Comparison of ENCODE assay signal across 1 cellular context in genomic region chr6:3202999-3203696, GRCh38.
A peak's percentile ranks its signal among the peaks of the same experiment; 100 is the strongest.
TF ChIP-seq lines count a peak whose summit lies in the region.

No MANE protein-coding gene starts in this region.

TF ChIP-seq in K562, 482 proteins besides CTCF, POLR2A, EP300 and RAD21 (continued from another document and continues in another):
- TF ChIP-seq ZNF518B (CRISPR knock-in tag; IDR thresholded peaks at IDR 0.05) (no peak), ZNF41 (CRISPR knock-in tag; conservative IDR thresholded peaks at IDR 0.05) (no peak), CBX2 (IDR thresholded peaks at IDR 0.05; ENCODE audit: insufficient read depth, low read length, poor library complexity, severe bottlenecking) (no peak), ARID3B (CRISPR knock-in tag; IDR thresholded peaks at IDR 0.05; ENCODE audit: borderline replicate concordance) (no peak), ZNF76 (CRISPR knock-in tag; IDR thresholded peaks at IDR 0.05; ENCODE audit: borderline replicate concordance) (no peak), CBX5 (IDR thresholded peaks at IDR 0.05; ENCODE audit: borderline replicate concordance, low read depth) (no peak), CHAMP1 (IDR thresholded peaks at IDR 0.05) (0 out of 2 replicates have a peak, but pooled peaks have one; percentile 55), RBM25 (IDR thresholded peaks at IDR 0.05; ENCODE audit: low read depth, low read length, severe bottlenecking) (no peak), HMBOX1 (IDR thresholded peaks at IDR 0.05) (peak; percentile 82), ZBTB11 (CRISPR knock-in tag; IDR thresholded peaks at IDR 0.05) (0 out of 6 replicates have a peak, but pooled peaks of 1 of the 3 experiments have one; percentile 39), ESRRB (CRISPR knock-in tag; IDR thresholded peaks at IDR 0.05; ENCODE audit: borderline replicate concordance) (no peak), SOX6 (IDR thresholded peaks at IDR 0.05) (peak; percentile 64), ASH1L (IDR thresholded peaks at IDR 0.05; ENCODE audit: borderline replicate concordance, low read depth, partially characterized antibody) (no peak), MCM3 (IDR thresholded peaks at IDR 0.05) (no peak), FOXA3 (CRISPR knock-in tag; conservative IDR thresholded peaks at IDR 0.05 in 1 of 2, IDR thresholded peaks at IDR 0.05 in 1 of 2) (no peak), MYBL2 (IDR thresholded peaks at IDR 0.05; ENCODE audit: low read depth) (no peak; the same call in 1 of the 2 replicates), MYBL2 (CRISPR knock-in tag; IDR thresholded peaks at IDR 0.05; ENCODE audit: borderline replicate concordance) (no peak), CBFA2T3 (IDR thresholded peaks at IDR 0.05) (peak; percentile 94), MYNN (IDR thresholded peaks at IDR 0.05) (no peak), MYNN (CRISPR knock-in tag; IDR thresholded peaks at IDR 0.05) (no peak), DMBX1 (CRISPR knock-in tag; IDR thresholded peaks at IDR 0.05; ENCODE audit: borderline replicate concordance) (no peak), CBX3 (IDR thresholded peaks at IDR 0.05; ENCODE audit: borderline replicate concordance in 1 of 2, low read length in 2 of 2) (peak in 1 of 2 experiments; percentile 22; a peak in 1 of 3 replicates), CREB5 (CRISPR knock-in tag; IDR thresholded peaks at IDR 0.05) (no peak), ZSCAN32 (CRISPR knock-in tag; IDR thresholded peaks at IDR 0.05) (no peak), DIDO1 (tag; IDR thresholded peaks at IDR 0.05; ENCODE audit: low read depth) (no peak), KAT2B (IDR thresholded peaks at IDR 0.05; ENCODE audit: low read depth, low read length) (no peak), GMEB1 (CRISPR knock-in tag; IDR thresholded peaks at IDR 0.05) (no peak), DEAF1 (CRISPR knock-in tag; IDR thresholded peaks at IDR 0.05) (no peak), MCM2 (IDR thresholded peaks at IDR 0.05; ENCODE audit: low read depth) (no peak), ETV1 (tag; conservative IDR thresholded peaks at IDR 0.05; ENCODE audit: low read depth) (no peak), NEUROD1 (IDR thresholded peaks at IDR 0.05; ENCODE audit: borderline replicate concordance, low read depth, low read length, partially characterized antibody) (no peak), HDAC3 (IDR thresholded peaks at IDR 0.05; ENCODE audit: borderline replicate concordance, partially characterized antibody) (no peak), HINFP (tag; conservative IDR thresholded peaks at IDR 0.05; ENCODE audit: low read depth) (no peak), NCOA6 (IDR thresholded peaks at IDR 0.05) (no peak), ZNF224 (CRISPR knock-in tag; IDR thresholded peaks at IDR 0.05) (no peak), HMG20B (CRISPR knock-in tag; IDR thresholded peaks at IDR 0.05) (no peak), HCFC1 (IDR thresholded peaks at IDR 0.05; ENCODE audit: low read depth, low read length) (no peak), LCOR (CRISPR knock-in tag; IDR thresholded peaks at IDR 0.05) (peak; percentile 73; the same call in 1 of the 2 replicates), ZEB2 (IDR thresholded peaks at IDR 0.05) (no peak), E2F6 (IDR thresholded peaks at IDR 0.05; ENCODE audit: borderline replicate concordance in 1 of 2, extremely low read depth in 1 of 2, insufficient read depth in 1 of 2, insufficient read length in 1 of 2, low read depth in 1 of 2, low read length in 1 of 2, poor library complexity in 1 of 2, severe bottlenecking in 1 of 2) (no peak), NFYB (IDR thresholded peaks at IDR 0.05; ENCODE audit: extremely low read depth, insufficient read length) (no peak), ZBTB8A (IDR thresholded peaks at IDR 0.05; ENCODE audit: partially characterized antibody) (no peak), NONO (IDR thresholded peaks at IDR 0.05; ENCODE audit: low read depth in 2 of 2, low read length in 1 of 2) (no peak), TOE1 (IDR thresholded peaks at IDR 0.05; ENCODE audit: borderline replicate concordance) (no peak), TOE1 (CRISPR knock-in tag; IDR thresholded peaks at IDR 0.05; ENCODE audit: borderline replicate concordance, low read depth) (no peak), CC2D1A (IDR thresholded peaks at IDR 0.05) (peak; percentile 14; the same call in 1 of the 2 replicates), TGIF2 (CRISPR knock-in tag; IDR thresholded peaks at IDR 0.05) (no peak)
